Comparison of ENCODE assay signal across 9 cellular contexts in the genomic region with DNA sequence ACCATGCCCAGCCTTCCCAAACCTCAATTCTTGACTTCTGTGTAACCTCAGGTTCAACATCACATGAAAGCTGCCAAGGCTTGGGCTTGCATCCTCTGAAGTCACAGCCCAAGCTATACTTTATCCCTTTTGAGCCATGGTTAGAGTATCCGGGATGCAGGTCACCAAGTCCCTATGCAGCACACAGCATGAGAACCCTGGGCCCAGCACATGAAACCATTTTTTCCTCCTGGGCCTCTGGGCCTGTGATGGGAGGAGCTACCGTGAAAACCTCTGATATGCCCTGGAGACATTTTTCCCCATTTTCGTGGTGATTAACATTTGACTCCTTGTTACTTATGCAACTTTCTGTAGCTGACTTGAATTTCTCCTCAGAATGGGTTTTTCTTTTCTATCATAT. TPM values are rescaled to one million over a fixed set of nuclear protein-coding genes. Genes with fewer than 3 reads are reported as not detected.
"Had no signal": no experiment of that assay in that cellular context is flagged by ENCODE, and none has a peak within 500 bp of the region (broad histone marks: within the 10 kb centered on the region; RNA-seq: fewer than 3 reads in every experiment).

No MANE protein-coding gene starts in this region.

- FAIRE-seq: H1, H54 had no signal

- H2AFZ ChIP-seq: GM23338 had no signal

- H3K4me3 ChIP-seq: GM23338 had no signal

- H3K9ac ChIP-seq: KMS-11 had no signal

- H3K27ac ChIP-seq: HL-60, KMS-11 had no signal

- ATAC-seq: GM23338, HCT116 had no signal

- DNase-seq: H9, IMR-90, KBM-7 had no signal

- H3K4me2 ChIP-seq: GM23338, KMS-11 had no signal

RNA-seq across cellular contexts. Expression of gene DIO2, which starts 25.8 kb away (rescaled TPM):
- total RNA-seq: H9 had no signal
